In the genomic region with DNA sequence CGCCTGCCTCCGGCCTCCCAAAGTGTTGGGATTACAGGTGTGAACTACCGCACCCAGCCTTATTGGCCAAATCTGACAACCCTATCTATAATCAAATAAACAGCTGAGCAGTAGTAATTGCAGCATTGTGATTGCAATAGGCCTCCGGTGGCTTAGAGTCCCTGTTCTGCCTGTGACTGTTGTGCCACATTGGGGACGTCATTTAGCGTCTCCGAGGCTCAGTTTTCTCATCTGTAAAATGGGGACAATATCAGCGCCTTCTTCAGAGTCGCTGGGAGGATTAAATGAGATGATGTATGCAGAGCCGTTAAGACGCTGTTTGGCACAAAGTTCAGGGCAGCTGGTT, we compare ENCODE assay signal across 8 cellular contexts. TPM values are rescaled to one million over a fixed set of nuclear protein-coding genes. Genes with fewer than 3 reads are reported as not detected.
DNase-seq lines count a peak whose midpoint lies in the region; ATAC-seq, FAIRE-seq and TF ChIP-seq lines count a peak whose summit lies in the region.

No MANE protein-coding gene starts in this region.

- H3K9me1 ChIP-seq in K562 (ENCODE audit: control insufficient read depth, insufficient read depth, low read length) = no peaks in the 10 kb centered on the region

- no peak for FAIRE-seq in K562 (lab: Jason Lieb, UNC)

- no peaks in the 10 kb centered on the region for H3K27me3 Mint-ChIP-seq in activated T-cell treated with anti-CD3 and anti-CD28 coated beads, Interleukin-2, amount 50 U/mL, for 72 hours (ENCODE audit: low read depth)

- in situ Hi-C loops in K562 (cut with MboI) = loop anchor here (25.0 kb wide), 1 partner anchor 200 kb away; no protein-coding TSS in a partner anchor

- peaks cover 42% of the 10 kb centered on the region for H3K79me2 ChIP-seq in K562 (ENCODE audit: control insufficient read depth, insufficient read depth, low read length)

- H3K27ac ChIP-seq in K562 (ENCODE audit: extremely low read depth, low read depth, low read length) (peak overlapping the region; percentile 89; the same call in 2 of the 3 replicates), right lobe of liver (peak overlapping the region; percentile 57 to 94 (median 69)), tibial artery (peak overlapping the region; percentile 85 to 90)

- DNase-seq in activated T-cell treated with anti-CD3 and anti-CD28 coated beads, Interleukin-2, amount 50 U/mL, for 72 hours = no peak
- no peak for DNase-seq in activated T-cell treated with anti-CD3 and anti-CD28 coated beads for 4 hours
- no peak for DNase-seq in K562 (ENCODE audit: extremely low read depth in 1 of 4, low spot score in 3 of 4)
- DNase-seq in right lobe of liver = no peak
- DNase-seq in tibial artery = no peak
- DNase-seq in OCI-M2 (lab: John Stamatoyannopoulos, UW; ENCODE audit: unreplicated experiment) = no peak

- H3K36me3 Mint-ChIP-seq in activated T-cell treated with anti-CD3 and anti-CD28 coated beads, Interleukin-2, amount 50 U/mL, for 72 hours (ENCODE audit: insufficient read depth in 2 of 2) = peaks cover 0 to under 1% of the 10 kb centered on the region in 2 donors

- peak overlapping the region; percentile 31 to 38 for H3K4me3 Mint-ChIP-seq in activated T-cell treated with anti-CD3 and anti-CD28 coated beads, Interleukin-2, amount 50 U/mL, for 72 hours

- 84% methylated on average over 11 of the region's 11 CpGs for WGBS in K562 (ENCODE audit: insufficient coverage, low coverage, missing lambda C conversion rate)
- WGBS in right lobe of liver (ENCODE audit: insufficient coverage, low coverage, low lambda C conversion rate, missing lambda C conversion rate) = 59% methylated on average over 6 of the region's 11 CpGs

- no peak for TF ChIP-seq RAD21 in K562 (CRISPR knock-in tag; conservative IDR thresholded peaks at IDR 0.05 in 1 of 2, IDR thresholded peaks at IDR 0.05 in 1 of 2)

- ATAC-seq in activated T-cell treated with anti-CD3 and anti-CD28 coated beads, Interleukin-2, amount 50 U/mL, for 72 hours (replicated peaks in 1 of 2) = no peak
- ATAC-seq in K562 (no peak), right lobe of liver (no peak), GM21717 (IDR thresholded peaks at IDR 0.05; ENCODE audit: unreplicated experiment) (no peak), GM18498 (IDR thresholded peaks at IDR 0.05; ENCODE audit: unreplicated experiment) (no peak)

- POLR2A ChIA-PET in K562 (lab: Yijun Ruan, JAX) = interaction anchor here (0.6 to 1.2 kb wide), 4 partner anchors 9 to 609 kb away, joined by 3 to 11 read pairs (median 4); no protein-coding TSS in a partner anchor

- peak overlapping the region; percentile 88 for H3K4me2 ChIP-seq in K562 (ENCODE audit: insufficient read depth, low read length)

- peak overlapping the region; percentile 92 for H2AFZ ChIP-seq in K562 (ENCODE audit: low read depth, low read length)

- TF ChIP-seq CTCF in K562 (IDR thresholded peaks at IDR 0.05 in 2 of 3, conservative IDR thresholded peaks at IDR 0.05 in 1 of 3; ENCODE audit: insufficient read depth in 2 of 3, low read depth in 1 of 3, low read length in 3 of 3) (no peak), right lobe of liver (IDR thresholded peaks at IDR 0.05) (no peak), tibial artery (IDR thresholded peaks at IDR 0.05) (no peak)

- H3K27ac Mint-ChIP-seq in activated T-cell treated with anti-CD3 and anti-CD28 coated beads, Interleukin-2, amount 50 U/mL, for 72 hours = no peak overlapping the region

- CTCF ChIA-PET in K562 (lab: Yijun Ruan, JAX; ENCODE audit: low intra/inter-chr PET ratio) = interaction anchor here (2.1 kb wide), 1 partner anchor 37 kb away, joined by 14 read pairs; no protein-coding TSS in a partner anchor

- TF ChIP-seq POLR2A in K562 (conservative IDR thresholded peaks at IDR 0.05) = no peak
- no peak for TF ChIP-seq POLR2A in right lobe of liver (IDR thresholded peaks at IDR 0.05)

- no peaks in the 10 kb centered on the region for H3K9me3 Mint-ChIP-seq in activated T-cell treated with anti-CD3 and anti-CD28 coated beads, Interleukin-2, amount 50 U/mL, for 72 hours

- H3K4me1 Mint-ChIP-seq in activated T-cell treated with anti-CD3 and anti-CD28 coated beads, Interleukin-2, amount 50 U/mL, for 72 hours (ENCODE audit: low read depth) = peaks cover 76% of the 10 kb centered on the region

- BruUV-seq in K562 (replicated peaks; lab: Mats Ljungman, UMichigan) = no TSS peak

- H3K4me3 ChIP-seq in K562 = peak overlapping the region; percentile 75
- peak overlapping the region in 2 of 3 donors; percentile 68 to 71 for H3K4me3 ChIP-seq in right lobe of liver
- H3K4me3 ChIP-seq in tibial artery = peak overlapping the region; percentile 66 to 71

- no peaks in the 10 kb centered on the region for H3K9me3 ChIP-seq in K562 (replicated peaks; ENCODE audit: control insufficient read depth, insufficient read depth, low read depth, low read length)
- no peaks in the 10 kb centered on the region for H3K9me3 ChIP-seq in right lobe of liver
- no peaks in the 10 kb centered on the region for H3K9me3 ChIP-seq in tibial artery

- TF ChIP-seq EP300 in K562 (IDR thresholded peaks at IDR 0.05; ENCODE audit: low read length) = no peak

- no peaks in the 10 kb centered on the region for H4K20me1 ChIP-seq in K562 (replicated peaks; ENCODE audit: control insufficient read depth, insufficient read depth, low read length)

- peaks cover 12% of the 10 kb centered on the region; the same call in 2 of the 3 replicates for H3K36me3 ChIP-seq in K562 (ENCODE audit: control insufficient read depth, insufficient read depth, low read length)
- H3K36me3 ChIP-seq in right lobe of liver = no peaks in the 10 kb centered on the region
- no peaks in the 10 kb centered on the region for H3K36me3 ChIP-seq in tibial artery

- H3K4me1 ChIP-seq in K562 (replicated peaks in 1 of 2; ENCODE audit: control insufficient read depth in 2 of 2, insufficient read depth in 2 of 2, low read length in 2 of 2) (peaks cover 57 to 71% of the 10 kb centered on the region in 2 experiments), right lobe of liver (peaks cover 0 to 6% (median 3%) of the 10 kb centered on the region in 4 donors), tibial artery (peaks cover 0 to 67% (median 55%) of the 10 kb centered on the region in 4 donors)

- intact Hi-C loops in K562 (cut with micrococcal nuclease) = loop anchor here (1.0 kb wide), 1 partner anchor 37 kb away; no protein-coding TSS in a partner anchor
- intact Hi-C loops in right lobe of liver (cut with DNase I) = loop anchor here (5.0 kb wide), 1 partner anchor 35 kb away; no protein-coding TSS in a partner anchor
- intact Hi-C loops in tibial artery (cut with DNase I; ENCODE audit: low total_unique reads) = loop anchor here (2.0 kb wide), 1 partner anchor 37 kb away; no protein-coding TSS in a partner anchor

- H3K9ac ChIP-seq in K562 (ENCODE audit: insufficient read depth in 1 of 2, low read depth in 2 of 2, low read length in 2 of 2) = peak overlapping the region; percentile 87 to 98; a peak in 2 of 4 replicates

- no peaks in the 10 kb centered on the region for H3K27me3 ChIP-seq in K562 (ENCODE audit: control insufficient read depth in 2 of 2, insufficient read depth in 2 of 2, low read length in 2 of 2)
- H3K27me3 ChIP-seq in right lobe of liver = no peaks in the 10 kb centered on the region
- no peaks in the 10 kb centered on the region for H3K27me3 ChIP-seq in tibial artery

TF ChIP-seq in K562, 482 proteins besides CTCF, POLR2A, EP300 and RAD21 (continues in another document):
- TF ChIP-seq KDM1A (IDR thresholded peaks at IDR 0.05) (peak; percentile 94 to 98), KLF10 (CRISPR knock-in tag; IDR thresholded peaks at IDR 0.05) (no peak), CBX5 (IDR thresholded peaks at IDR 0.05; ENCODE audit: borderline replicate concordance, low read depth) (no peak)

RNA-seq across cellular contexts. Expression of a gene that starts 0.5 kb away (rescaled TPM):
- total RNA-seq in activated T-cell treated with anti-CD3 and anti-CD28 coated beads, Interleukin-2, amount 50 U/mL, for 72 hours = 10 to 100 TPM; 37.8 to 58.8 TPM
- total RNA-seq in K562 (2011; cell fraction: chromatin; rRNA removed; ENCODE audit: low replicate concordance) = 180 and 218 TPM in 2 replicates
- 119 and 120 TPM in 2 replicates for total RNA-seq in K562 (2011; cell fraction: nucleolus; rRNA removed)
- 132 and 165 TPM in 2 replicates for total RNA-seq in K562 (2011; cell fraction: nucleoplasm; rRNA removed)
- total RNA-seq in K562 (2014; rRNA removed) (116 and 157 TPM in 2 replicates), K562 (2014; rRNA removed; fragmentation: Illumina TruSeq; extraction: Trizol) (80.4 and 84.2 TPM in 2 replicates), K562 (2015; rRNA removed; fragmentation: Illumina TruSeq; extraction: Trizol) (86.8 and 87.7 TPM in 2 replicates), K562 (2021) (94.8 and 101 TPM in 2 replicates), right lobe of liver (10 to 100 TPM; 17.5 to 53.1 (median 33.1) TPM)
- polyA plus RNA-seq in K562 (2011; rRNA removed) (113 and 120 TPM in 2 replicates), K562 (2014; fragmentation: Illumina TruSeq; extraction: Trizol) (92.6 and 102 TPM in 2 replicates), K562 (2014; fragmentation: Nextera tagmentation; extraction: Ambion mirVana) (10 to 100 TPM; 24.6 to 28.5 TPM), K562 (2014; rRNA removed) (106 and 124 TPM in 2 replicates)
- 55.7 and 58.0 TPM in 2 replicates for polyA plus RNA-seq in K562 (2011; cell fraction: cytosol; rRNA removed)
- polyA plus RNA-seq in K562 (2011; cell fraction: nucleus; rRNA removed) = 254 and 312 TPM in 2 replicates
- 81.1 and 119 TPM in 2 replicates for polyA plus RNA-seq in K562 (2012)
- 114 and 116 TPM in 2 replicates for polyA minus RNA-seq in K562 (2011; rRNA and poly(A)+ RNA removed)
- 68.3 and 82.5 TPM in 2 replicates for polyA minus RNA-seq in K562 (2011; cell fraction: cytosol; rRNA and poly(A)+ RNA removed)
- polyA minus RNA-seq in K562 (2011; cell fraction: nucleus; rRNA and poly(A)+ RNA removed) = 63.0 and 87.3 TPM in 2 replicates

RNA-seq across cellular contexts. Expression of a gene that starts 46.3 kb away (rescaled TPM):
- total RNA-seq in activated T-cell treated with anti-CD3 and anti-CD28 coated beads, Interleukin-2, amount 50 U/mL, for 72 hours = not detected
- not detected in 2 replicates for total RNA-seq in K562 (2011; cell fraction: chromatin; rRNA removed; ENCODE audit: low replicate concordance)
- not detected in 2 replicates for total RNA-seq in K562 (2011; cell fraction: nucleolus; rRNA removed)
- not detected in 2 replicates for total RNA-seq in K562 (2011; cell fraction: nucleoplasm; rRNA removed)
- total RNA-seq in K562 (2014; rRNA removed) = not detected in 2 replicates
- not detected in 2 replicates for total RNA-seq in K562 (2014; rRNA removed; fragmentation: Illumina TruSeq; extraction: Trizol)
- total RNA-seq in K562 (2015; rRNA removed; fragmentation: Illumina TruSeq; extraction: Trizol) = not detected in 2 replicates
- total RNA-seq in K562 (2021) = not detected in 2 replicates
- 0.06 TPM in 1 of 2 replicates, not detected in the other for polyA plus RNA-seq in K562 (2011; rRNA removed)
- not detected in 2 replicates for polyA plus RNA-seq in K562 (2011; cell fraction: cytosol; rRNA removed)
- polyA plus RNA-seq in K562 (2011; cell fraction: nucleus; rRNA removed) = not detected in 2 replicates
- not detected in 2 replicates for polyA plus RNA-seq in K562 (2012)
- polyA plus RNA-seq in K562 (2014; fragmentation: Illumina TruSeq; extraction: Trizol) = not detected in 2 replicates
- polyA plus RNA-seq in K562 (2014; fragmentation: Nextera tagmentation; extraction: Ambion mirVana) = not detected
- not detected in 2 replicates for polyA plus RNA-seq in K562 (2014; rRNA removed)
- polyA minus RNA-seq in K562 (2011; rRNA and poly(A)+ RNA removed) = not detected in 2 replicates
- polyA minus RNA-seq in K562 (2011; cell fraction: cytosol; rRNA and poly(A)+ RNA removed) = not detected in 2 replicates
- not detected in 2 replicates for polyA minus RNA-seq in K562 (2011; cell fraction: nucleus; rRNA and poly(A)+ RNA removed)
- 1 to 10 TPM in 1 of 6 experiments, under 1 TPM in 1, not detected in 4; 0.35 to 1.1 TPM for total RNA-seq in right lobe of liver
